Comparison of ENCODE assay signal across 10 cellular contexts in the genomic region with DNA sequence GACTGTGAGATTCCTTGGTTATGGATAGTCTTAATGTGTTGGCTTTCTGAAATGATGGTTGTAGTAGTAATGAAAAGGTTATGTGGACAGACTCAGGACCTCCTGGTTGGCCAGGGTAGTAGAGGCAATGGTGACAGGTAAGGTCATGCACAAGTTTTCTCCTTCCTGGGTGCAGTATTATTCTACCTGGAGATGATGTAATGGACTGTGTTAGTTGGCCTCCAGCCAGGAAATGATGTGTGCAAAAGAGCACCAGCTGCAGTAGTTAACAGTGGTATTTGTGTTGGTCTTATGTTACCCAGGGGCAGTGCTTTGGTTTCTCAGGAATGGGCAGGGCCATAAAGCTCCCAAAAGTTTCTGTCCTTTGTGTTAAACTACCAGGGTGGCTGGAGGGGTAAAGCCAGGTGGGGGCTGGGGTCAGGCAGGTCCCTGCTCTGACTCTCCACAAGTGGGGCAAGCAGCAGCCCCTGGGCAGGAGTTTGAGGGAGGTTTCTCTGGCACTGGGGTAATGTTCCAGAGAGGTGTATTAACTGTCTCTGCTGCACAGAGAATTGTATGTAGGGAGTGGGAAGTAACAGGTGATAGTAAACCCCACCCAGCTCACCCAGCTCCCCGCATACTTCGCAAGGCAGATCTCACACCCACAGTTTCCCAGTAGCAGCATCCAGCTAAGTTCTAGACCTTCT. TPM values are rescaled to one million over a fixed set of nuclear protein-coding genes. Genes with fewer than 3 reads are reported as not detected.
DNase-seq lines count a peak whose midpoint lies in the region; ATAC-seq, FAIRE-seq and TF ChIP-seq lines count a peak whose summit lies in the region.
"Had no signal": no experiment of that assay in that cellular context is flagged by ENCODE, and none has a peak within 500 bp of the region (broad histone marks: within the 10 kb centered on the region; RNA-seq: fewer than 3 reads in every experiment).

No MANE protein-coding gene starts in this region.

- BruUV-seq in HepG2 (replicated peaks; lab: Mats Ljungman, UMichigan): no TSS peak

- peaks cover 0 to 3% of the 10 kb centered on the region in 2 experiments; a peak in 1 of 5 replicates for H3K36me3 ChIP-seq in HepG2 (replicated peaks in 1 of 2; ENCODE audit: control insufficient read depth in 1 of 2, insufficient read depth in 2 of 2, low read length in 2 of 2)

- no peak overlapping the region for H3K27ac Mint-ChIP-seq in WTC11

- intact Hi-C loops in HepG2 (cut with micrococcal nuclease; ENCODE audit: unreplicated experiment): no loop called here

- 100% methylated on average over 2 of the region's 2 CpGs for WGBS in HepG2 (ENCODE audit: low lambda C conversion rate)

- ATAC-seq in WTC11: no peak
- ATAC-seq in HepG2: peak; percentile 48

- H3K9me3 Mint-ChIP-seq in WTC11: peaks cover 33% of the 10 kb centered on the region

- H3K4me1 Mint-ChIP-seq in WTC11: no peaks in the 10 kb centered on the region; the same call in 1 of the 2 replicates

- peaks cover 41% of the 10 kb centered on the region for H3K36me3 Mint-ChIP-seq in WTC11

- no peak overlapping the region for H2AFZ ChIP-seq in HepG2 (ENCODE audit: low read length)

- TF ChIP-seq EP300 in HepG2 (IDR thresholded peaks at IDR 0.05; ENCODE audit: low read depth in 2 of 2, low read length in 2 of 2) (no peak), HepG2 (CRISPR knock-in tag; IDR thresholded peaks at IDR 0.05; ENCODE audit: borderline replicate concordance) (no peak)

- H4K20me1 ChIP-seq in HepG2 (ENCODE audit: insufficient read depth, low read length): no peaks in the 10 kb centered on the region

- H3K79me2 ChIP-seq in HepG2 (ENCODE audit: insufficient read depth, low read length): peaks cover 2% of the 10 kb centered on the region

- in situ Hi-C loops in HepG2 (cut with HindIII; ENCODE audit: extremely low pct_ligation_motif_present, low pct_unique_long_range_greater_than_20kb): no loop called here

- FAIRE-seq in HepG2 (lab: Jason Lieb, UNC): no peak
- FAIRE-seq: TTC549 had no signal

- peaks cover 9% of the 10 kb centered on the region for H3K4me1 ChIP-seq in HepG2 (ENCODE audit: insufficient read depth, low read length)

- H3K9me3 ChIP-seq in HepG2 (ENCODE audit: low read length): no peaks in the 10 kb centered on the region

- no peaks in the 10 kb centered on the region for H3K27me3 ChIP-seq in HepG2 (ENCODE audit: control insufficient read depth in 1 of 2, insufficient read depth in 2 of 2, low read length in 2 of 2)

- CTCF ChIA-PET in WTC11 (lab: Charles Lee): no interaction called here
- CTCF ChIA-PET in HepG2 (lab: Yijun Ruan, JAX; ENCODE audit: low intra/inter-chr PET ratio, low total read pairs): no interaction called here

- H3K9ac ChIP-seq in HepG2 (ENCODE audit: insufficient read depth, low read depth, low read length): no peak overlapping the region

- no peak overlapping the region for H3K4me3 Mint-ChIP-seq in WTC11

- H3K27ac ChIP-seq in HepG2 (ENCODE audit: extremely low read length, insufficient read depth, low read length): no peak overlapping the region

- no peaks in the 10 kb centered on the region for H3K27me3 Mint-ChIP-seq in WTC11 (ENCODE audit: low read depth)

- DNase-seq in DMS53 (lab: John Stamatoyannopoulos, UW): peak; percentile 99
- DNase-seq in NCI-H1417 (lab: John Stamatoyannopoulos, UW): peak; percentile 56 to 90 (median 74)
- no peak for DNase-seq in WTC11 (ENCODE audit: low spot score)
- peak; percentile 56 for DNase-seq in HepG2 (ENCODE audit: low spot score)
- no peak for DNase-seq in HCEC 1CT
- DNase-seq in iPS-NIHi7 (ENCODE audit: extremely low spot score): no peak
- no peak for DNase-seq in GOT3 (lab: John Stamatoyannopoulos, UW)
- no peak for DNase-seq in AG20443 (ENCODE audit: low spot score)
- DNase-seq: stimulated activated CD4-positive, alpha-beta T cell treated with anti-CD3 and anti-CD28 coated beads, Interleukin-2, amount 100 ng/mL, for 48 hours had no signal

- TF ChIP-seq RAD21 in HepG2 (CRISPR knock-in tag; IDR thresholded peaks at IDR 0.05): no peak

- H3K4me3 ChIP-seq in HepG2 (replicated peaks in 1 of 3; ENCODE audit: insufficient read depth in 1 of 3, low read depth in 2 of 3, low read length in 3 of 3): no peak overlapping the region

- no peak overlapping the region for H3K4me2 ChIP-seq in HepG2 (ENCODE audit: low read depth, low read length)

- POLR2A ChIA-PET in WTC11 (lab: Charles Lee) (no interaction called here), HepG2 (lab: Yijun Ruan, JAX) (no interaction called here)

- TF ChIP-seq CTCF in WTC11 (IDR thresholded peaks at IDR 0.05): no peak
- TF ChIP-seq CTCF in HepG2 (CRISPR knock-in tag; IDR thresholded peaks at IDR 0.05): no peak

- no peak for TF ChIP-seq POLR2A in HepG2 (IDR thresholded peaks at IDR 0.05; ENCODE audit: insufficient read depth in 1 of 2, low read depth in 2 of 2, low read length in 2 of 2)

RNA-seq across cellular contexts. Expression of a gene that starts 36.3 kb away (rescaled TPM):
- total RNA-seq in WTC11 (2021) (not detected in 3 replicates), HepG2 (2016; rRNA removed; fragmentation: Illumina TruSeq; extraction: Trizol) (not detected in 2 replicates)
- total RNA-seq in HepG2 (2016; cell fraction: cytosol; rRNA removed; fragmentation: Illumina TruSeq; extraction: Trizol; ENCODE audit: low read depth): not detected in 2 replicates
- not detected in 2 replicates for total RNA-seq in HepG2 (2016; cell fraction: insoluble cytoplasmic fraction; rRNA removed; fragmentation: Illumina TruSeq; extraction: Trizol)
- total RNA-seq in HepG2 (2016; cell fraction: membrane; rRNA removed; fragmentation: Illumina TruSeq; extraction: Trizol): not detected in 2 replicates
- not detected in 2 replicates for total RNA-seq in HepG2 (2016; cell fraction: nucleus; rRNA removed; fragmentation: Illumina TruSeq; extraction: Trizol)
- polyA plus RNA-seq in HepG2 (2011; rRNA removed): not detected in 2 replicates
- polyA plus RNA-seq in HepG2 (2011; cell fraction: cytosol; rRNA removed): not detected in 2 replicates
- polyA plus RNA-seq in HepG2 (2011; cell fraction: nucleus; rRNA removed): not detected in 2 replicates
- 0.11 TPM in 1 of 2 replicates, not detected in the other for polyA plus RNA-seq in HepG2 (2012)
- polyA plus RNA-seq in HepG2 (2016; cell fraction: cytosol; fragmentation: Illumina TruSeq; extraction: Trizol; ENCODE audit: low read depth): not detected in 2 replicates
- not detected in 2 replicates for polyA plus RNA-seq in HepG2 (2016; cell fraction: insoluble cytoplasmic fraction; fragmentation: Illumina TruSeq; extraction: Trizol; ENCODE audit: low read depth)
- not detected in 2 replicates for polyA plus RNA-seq in HepG2 (2016; cell fraction: membrane; fragmentation: Illumina TruSeq; extraction: Trizol; ENCODE audit: low read depth)
- not detected in 2 replicates for polyA plus RNA-seq in HepG2 (2016; cell fraction: nucleus; fragmentation: Illumina TruSeq; extraction: Trizol; ENCODE audit: insufficient read depth, low read depth)
- not detected in 2 replicates for polyA minus RNA-seq in HepG2 (2011; rRNA and poly(A)+ RNA removed; ENCODE audit: low replicate concordance)
- polyA minus RNA-seq in HepG2 (2011; cell fraction: cytosol; rRNA and poly(A)+ RNA removed): not detected in 2 replicates
- 0.26 TPM in 1 of 2 replicates, not detected in the other for polyA minus RNA-seq in HepG2 (2011; cell fraction: nucleus; rRNA and poly(A)+ RNA removed)

RNA-seq across cellular contexts. Expression of a gene that starts 57.6 kb away (rescaled TPM):
- total RNA-seq in WTC11 (2021) (23.3 to 24.5 TPM (median 23.8 TPM) in 3 replicates), HepG2 (2016; rRNA removed; fragmentation: Illumina TruSeq; extraction: Trizol) (31.3 and 50.0 TPM in 2 replicates)
- 6.1 and 6.8 TPM in 2 replicates for total RNA-seq in HepG2 (2016; cell fraction: cytosol; rRNA removed; fragmentation: Illumina TruSeq; extraction: Trizol; ENCODE audit: low read depth)
- total RNA-seq in HepG2 (2016; cell fraction: insoluble cytoplasmic fraction; rRNA removed; fragmentation: Illumina TruSeq; extraction: Trizol): 31.5 and 51.4 TPM in 2 replicates
- total RNA-seq in HepG2 (2016; cell fraction: membrane; rRNA removed; fragmentation: Illumina TruSeq; extraction: Trizol): 7.1 and 7.8 TPM in 2 replicates
- total RNA-seq in HepG2 (2016; cell fraction: nucleus; rRNA removed; fragmentation: Illumina TruSeq; extraction: Trizol): 69.2 and 71.8 TPM in 2 replicates
- 16.0 and 20.4 TPM in 2 replicates for polyA plus RNA-seq in HepG2 (2011; rRNA removed)
- 10.2 and 16.7 TPM in 2 replicates for polyA plus RNA-seq in HepG2 (2011; cell fraction: cytosol; rRNA removed)
- 16.2 and 20.5 TPM in 2 replicates for polyA plus RNA-seq in HepG2 (2011; cell fraction: nucleus; rRNA removed)
- 15.0 and 17.6 TPM in 2 replicates for polyA plus RNA-seq in HepG2 (2012)
- 0.83 and 0.87 TPM in 2 replicates for polyA plus RNA-seq in HepG2 (2016; cell fraction: cytosol; fragmentation: Illumina TruSeq; extraction: Trizol; ENCODE audit: low read depth)
- polyA plus RNA-seq in HepG2 (2016; cell fraction: insoluble cytoplasmic fraction; fragmentation: Illumina TruSeq; extraction: Trizol; ENCODE audit: low read depth): 26.2 and 32.7 TPM in 2 replicates
- 2.2 and 2.3 TPM in 2 replicates for polyA plus RNA-seq in HepG2 (2016; cell fraction: membrane; fragmentation: Illumina TruSeq; extraction: Trizol; ENCODE audit: low read depth)
- 16.4 and 19.9 TPM in 2 replicates for polyA plus RNA-seq in HepG2 (2016; cell fraction: nucleus; fragmentation: Illumina TruSeq; extraction: Trizol; ENCODE audit: insufficient read depth, low read depth)
- polyA minus RNA-seq in HepG2 (2011; rRNA and poly(A)+ RNA removed; ENCODE audit: low replicate concordance): 15.6 and 20.7 TPM in 2 replicates
- 18.6 and 26.5 TPM in 2 replicates for polyA minus RNA-seq in HepG2 (2011; cell fraction: cytosol; rRNA and poly(A)+ RNA removed)
- 95.6 and 135 TPM in 2 replicates for polyA minus RNA-seq in HepG2 (2011; cell fraction: nucleus; rRNA and poly(A)+ RNA removed)

RNA-seq across cellular contexts. Expression of a gene that starts 57.6 kb away (rescaled TPM):
- total RNA-seq in WTC11 (2021) (10.0 to 15.3 TPM (median 10.4 TPM) in 3 replicates), HepG2 (2016; rRNA removed; fragmentation: Illumina TruSeq; extraction: Trizol) (9.8 and 10.6 TPM in 2 replicates)
- 4.9 and 6.6 TPM in 2 replicates for total RNA-seq in HepG2 (2016; cell fraction: cytosol; rRNA removed; fragmentation: Illumina TruSeq; extraction: Trizol; ENCODE audit: low read depth)
- total RNA-seq in HepG2 (2016; cell fraction: insoluble cytoplasmic fraction; rRNA removed; fragmentation: Illumina TruSeq; extraction: Trizol): 8.8 and 10.7 TPM in 2 replicates
- 7.6 and 9.0 TPM in 2 replicates for total RNA-seq in HepG2 (2016; cell fraction: membrane; rRNA removed; fragmentation: Illumina TruSeq; extraction: Trizol)
- 12.6 and 14.1 TPM in 2 replicates for total RNA-seq in HepG2 (2016; cell fraction: nucleus; rRNA removed; fragmentation: Illumina TruSeq; extraction: Trizol)
- polyA plus RNA-seq in HepG2 (2011; rRNA removed): 3.9 and 5.6 TPM in 2 replicates
- 2.0 and 2.7 TPM in 2 replicates for polyA plus RNA-seq in HepG2 (2011; cell fraction: cytosol; rRNA removed)
- 4.9 and 5.3 TPM in 2 replicates for polyA plus RNA-seq in HepG2 (2011; cell fraction: nucleus; rRNA removed)
- polyA plus RNA-seq in HepG2 (2012): 5.9 and 8.4 TPM in 2 replicates
- polyA plus RNA-seq in HepG2 (2016; cell fraction: cytosol; fragmentation: Illumina TruSeq; extraction: Trizol; ENCODE audit: low read depth): 2.7 and 3.6 TPM in 2 replicates
- polyA plus RNA-seq in HepG2 (2016; cell fraction: insoluble cytoplasmic fraction; fragmentation: Illumina TruSeq; extraction: Trizol; ENCODE audit: low read depth): 10.6 and 11.7 TPM in 2 replicates
- polyA plus RNA-seq in HepG2 (2016; cell fraction: membrane; fragmentation: Illumina TruSeq; extraction: Trizol; ENCODE audit: low read depth): 6.6 and 7.0 TPM in 2 replicates
- polyA plus RNA-seq in HepG2 (2016; cell fraction: nucleus; fragmentation: Illumina TruSeq; extraction: Trizol; ENCODE audit: insufficient read depth, low read depth): 11.8 and 16.4 TPM in 2 replicates
- polyA minus RNA-seq in HepG2 (2011; rRNA and poly(A)+ RNA removed; ENCODE audit: low replicate concordance): 3.5 and 8.4 TPM in 2 replicates
- polyA minus RNA-seq in HepG2 (2011; cell fraction: cytosol; rRNA and poly(A)+ RNA removed): 2.2 and 3.5 TPM in 2 replicates
- polyA minus RNA-seq in HepG2 (2011; cell fraction: nucleus; rRNA and poly(A)+ RNA removed): 13.6 and 18.8 TPM in 2 replicates

Comparison
In these comparisons a context has a peak if more than half of its experiments do, and no peak if none do; other contexts are left out.
1. DNase-seq: peak in DMS53 (single experiment), NCI-H1417 (3 of 3) and HepG2 (single experiment); none in WTC11 (single experiment), HCEC 1CT (single experiment), iPS-NIHi7 (single experiment), GOT3 (single experiment) and AG20443 (single experiment).